ENCODE assay signal across 17 cellular contexts in genomic region chr21:42343101-42343500, GRCh38. TPM values are rescaled to one million over a fixed set of nuclear protein-coding genes. Genes with fewer than 3 reads are reported as not detected.
DNase-seq lines count a peak whose midpoint lies in the region; TF ChIP-seq lines count a peak whose summit lies in the region.
"Had no signal": no experiment of that assay in that cellular context is flagged by ENCODE, and none has a peak within 500 bp of the region (broad histone marks: within the 10 kb centered on the region; RNA-seq: fewer than 3 reads in every experiment).

No MANE protein-coding gene starts in this region.

- no peak overlapping the region for H4K91ac ChIP-seq in neuronal stem cell (ENCODE audit: low read depth, low read length, poor library complexity)

- H3K4ac ChIP-seq in neuronal stem cell (ENCODE audit: low read length): no peak overlapping the region

- H3K4me1 Mint-ChIP-seq in activated T-helper 1 cell treated with anti-CD3 and anti-CD28 coated beads, Interleukin-12 subunit alpha, Interleukin-12 subunit beta, Interleukin-2, Interleukin-4 antibody, amounts not matched to agents 30 ng/mL and 10 ng/mL and 1 ng/mL, durations not matched to agents 14 hours and 24 hours and 36 hours (ENCODE audit: low read depth): peaks cover 1% of the 10 kb centered on the region
- H3K4me1 Mint-ChIP-seq in type B pancreatic cell (ENCODE audit: unreplicated experiment): peaks cover 6% of the 10 kb centered on the region

- peak overlapping the region; percentile 15 for H3K9ac ChIP-seq in neuronal stem cell (ENCODE audit: low read depth, low read length, poor library complexity)
- H3K9ac ChIP-seq: BLaER1 treated with 17β-estradiol and CSF1 and Interleukin-3, amounts not matched to agents 10 nM and 100 nM had no signal

- H3K4me2 ChIP-seq in neuronal stem cell (ENCODE audit: insufficient read depth, low read length, poor library complexity, severe bottlenecking): no peak overlapping the region
- H3K4me2 ChIP-seq: BLaER1 treated with 17β-estradiol and CSF1 and Interleukin-3, amounts not matched to agents 10 nM and 100 nM had no signal

- no CpG with 5 or more reads among the region's 10 CpGs for WGBS in neuronal stem cell (ENCODE audit: extremely low coverage in 2 of 2, insufficient read length in 2 of 2, insufficient replicate concordance in 1 of 2), 2 donors

- peak overlapping the region; percentile 25 for H2BK5ac ChIP-seq in neuronal stem cell (ENCODE audit: low read length)

- H3K18ac ChIP-seq in neuronal stem cell (ENCODE audit: low read length): peak overlapping the region; percentile 61

- H2AK5ac ChIP-seq in neuronal stem cell (ENCODE audit: low read depth, low read length): no peak overlapping the region

- no peaks in the 10 kb centered on the region for H3K36me3 Mint-ChIP-seq in activated T-helper 1 cell treated with anti-CD3 and anti-CD28 coated beads, Interleukin-12 subunit alpha, Interleukin-12 subunit beta, Interleukin-2, Interleukin-4 antibody, amounts not matched to agents 30 ng/mL and 10 ng/mL and 1 ng/mL, durations not matched to agents 14 hours and 24 hours and 36 hours (ENCODE audit: low read depth)
- H3K36me3 Mint-ChIP-seq in type B pancreatic cell: no peaks in the 10 kb centered on the region
- H3K36me3 Mint-ChIP-seq: CD4-positive, CD25-positive, alpha-beta regulatory T cell had no signal

- peaks cover 0 to 4% of the 10 kb centered on the region in 2 donors for H3K4me1 ChIP-seq in neuronal stem cell (ENCODE audit: control insufficient read depth in 2 of 2, insufficient read depth in 1 of 2, low read depth in 1 of 2, low read length in 2 of 2)

- TF ChIP-seq CTCF in type B pancreatic cell (conservative IDR thresholded peaks at IDR 0.05): no peak

- H2BK120ac ChIP-seq in neuronal stem cell (ENCODE audit: low read depth, low read length): no peak overlapping the region

- H3K9me3 ChIP-seq in neuronal stem cell (replicated peaks in 1 of 2; ENCODE audit: control insufficient read depth in 2 of 2, insufficient read depth in 1 of 2, low read depth in 1 of 2, low read length in 2 of 2): no peaks in the 10 kb centered on the region

- H2AFZ ChIP-seq in neuronal stem cell (ENCODE audit: low read length): no peak overlapping the region

- no peak overlapping the region for H3K27ac ChIP-seq in neuronal stem cell (replicated peaks; ENCODE audit: low read length)
- H3K27ac ChIP-seq: 22Rv1; BLaER1 treated with 17β-estradiol and CSF1 and Interleukin-3, amounts not matched to agents 10 nM and 100 nM had no signal

- H3K4me3 ChIP-seq in neuronal stem cell (ENCODE audit: low read length in 2 of 2): no peak overlapping the region
- H3K4me3 ChIP-seq: BLaER1 treated with 17β-estradiol and CSF1 and Interleukin-3, amounts not matched to agents 10 nM and 100 nM; GM12878 had no signal

- no peaks in the 10 kb centered on the region for H3K36me3 ChIP-seq in neuronal stem cell (replicated peaks in 1 of 2; ENCODE audit: control insufficient read depth in 2 of 2, insufficient read depth in 2 of 2, low read length in 2 of 2)
- H3K36me3 ChIP-seq: BLaER1 treated with 17β-estradiol and CSF1 and Interleukin-3, amounts not matched to agents 10 nM and 100 nM had no signal

- peak overlapping the region; percentile 73 for H2BK12ac ChIP-seq in neuronal stem cell (ENCODE audit: low read length)

- intact Hi-C loops in activated T-helper 1 cell treated with anti-CD3 and anti-CD28 coated beads, Interleukin-12 subunit alpha, Interleukin-12 subunit beta, Interleukin-2, Interleukin-4 antibody, amounts not matched to agents 30 ng/mL and 10 ng/mL and 1 ng/mL, durations not matched to agents 14 hours and 24 hours and 36 hours (cut with micrococcal nuclease): no loop called here

- peak overlapping the region; percentile 23 for H3K27ac Mint-ChIP-seq in activated T-helper 1 cell treated with anti-CD3 and anti-CD28 coated beads, Interleukin-12 subunit alpha, Interleukin-12 subunit beta, Interleukin-2, Interleukin-4 antibody, amounts not matched to agents 30 ng/mL and 10 ng/mL and 1 ng/mL, durations not matched to agents 14 hours and 24 hours and 36 hours
- no peak overlapping the region for H3K27ac Mint-ChIP-seq in type B pancreatic cell

- H3K23ac ChIP-seq in neuronal stem cell (ENCODE audit: low read depth, low read length, poor library complexity): peak overlapping the region; percentile 89

- H3K27me3 Mint-ChIP-seq in activated T-helper 1 cell treated with anti-CD3 and anti-CD28 coated beads, Interleukin-12 subunit alpha, Interleukin-12 subunit beta, Interleukin-2, Interleukin-4 antibody, amounts not matched to agents 30 ng/mL and 10 ng/mL and 1 ng/mL, durations not matched to agents 14 hours and 24 hours and 36 hours (ENCODE audit: insufficient read depth): peaks cover 2% of the 10 kb centered on the region
- H3K27me3 Mint-ChIP-seq in type B pancreatic cell: no peaks in the 10 kb centered on the region
- H3K27me3 Mint-ChIP-seq: CD4-positive, CD25-positive, alpha-beta regulatory T cell had no signal

- H3K14ac ChIP-seq in neuronal stem cell (ENCODE audit: low read length): peak overlapping the region; percentile 79

- no peaks in the 10 kb centered on the region for H3K27me3 ChIP-seq in neuronal stem cell (ENCODE audit: control insufficient read depth in 3 of 3, insufficient read depth in 3 of 3, low read depth in 1 of 3, low read length in 3 of 3)
- H3K27me3 ChIP-seq: BLaER1 treated with 17β-estradiol and CSF1 and Interleukin-3, amounts not matched to agents 10 nM and 100 nM had no signal

- H3K4me3 Mint-ChIP-seq in activated T-helper 1 cell treated with anti-CD3 and anti-CD28 coated beads, Interleukin-12 subunit alpha, Interleukin-12 subunit beta, Interleukin-2, Interleukin-4 antibody, amounts not matched to agents 30 ng/mL and 10 ng/mL and 1 ng/mL, durations not matched to agents 14 hours and 24 hours and 36 hours: no peak overlapping the region
- H3K4me3 Mint-ChIP-seq in type B pancreatic cell: no peak overlapping the region
- H3K4me3 Mint-ChIP-seq: CD4-positive, CD25-positive, alpha-beta regulatory T cell had no signal

- no peaks in the 10 kb centered on the region for H3K79me1 ChIP-seq in neuronal stem cell (ENCODE audit: low read depth, low read length)

- no peak overlapping the region for H4K8ac ChIP-seq in neuronal stem cell (ENCODE audit: low read depth, low read length)

- no peak overlapping the region for H2BK15ac ChIP-seq in neuronal stem cell (ENCODE audit: low read length)

- peak; percentile 25 for DNase-seq in activated CD4-positive, CD25-positive, alpha-beta regulatory T cell treated with anti-CD3 and anti-CD28 coated beads, Interleukin-2, amount 50 U/mL, for 72 hours
- DNase-seq in activated CD4-positive, CD25-positive, alpha-beta regulatory T cell (lab: John Stamatoyannopoulos, UW): no peak
- DNase-seq in activated T-helper 1 cell treated with anti-CD3 and anti-CD28 coated beads, Interleukin-12 subunit alpha, Interleukin-12 subunit beta, Interleukin-2, Interleukin-4 antibody, amounts not matched to agents 30 ng/mL and 10 ng/mL and 1 ng/mL, durations not matched to agents 14 hours and 24 hours and 36 hours (ENCODE audit: low spot score): no peak
- no peak for DNase-seq in neuronal stem cell (ENCODE audit: low spot score)
- DNase-seq in type B pancreatic cell (ENCODE audit: extremely low spot score, unreplicated experiment): peak; percentile 47
- DNase-seq in KG1 (lab: John Stamatoyannopoulos, UW): no peak
- no peak for DNase-seq in NCI-H82 (lab: John Stamatoyannopoulos, UW)
- DNase-seq in nucleus accumbens (lab: John Stamatoyannopoulos, UW): no peak
- DNase-seq: Calu3; CD4-positive, CD25-positive, alpha-beta regulatory T cell; DMS 273 treated with DMSO at 0.1 percent for 48 hours; DMS79 had no signal

- H3K9me3 Mint-ChIP-seq in activated T-helper 1 cell treated with anti-CD3 and anti-CD28 coated beads, Interleukin-12 subunit alpha, Interleukin-12 subunit beta, Interleukin-2, Interleukin-4 antibody, amounts not matched to agents 30 ng/mL and 10 ng/mL and 1 ng/mL, durations not matched to agents 14 hours and 24 hours and 36 hours: no peaks in the 10 kb centered on the region
- H3K9me3 Mint-ChIP-seq in type B pancreatic cell: no peaks in the 10 kb centered on the region

RNA-seq across cellular contexts. Expression of gene TFF2, which starts 7.7 kb away (rescaled TPM):
- not detected in 2 replicates for total RNA-seq in activated T-helper 1 cell treated with anti-CD3 and anti-CD28 coated beads, Interleukin-12 subunit alpha, Interleukin-12 subunit beta, Interleukin-2, Interleukin-4 antibody, amounts not matched to agents 30 ng/mL and 10 ng/mL and 1 ng/mL, durations not matched to agents 14 hours and 24 hours and 36 hours
- polyA plus RNA-seq in neuronal stem cell (2013, experiment 1 of 2): not detected
- polyA plus RNA-seq in neuronal stem cell (2013, experiment 2 of 2): not detected
- total RNA-seq in type B pancreatic cell (ENCODE audit: low replicate concordance): 5.2 and 11.3 TPM in 2 replicates
- total RNA-seq: A673; Calu3; CD4-positive, CD25-positive, alpha-beta regulatory T cell; G401; GM12878 had no signal
- polyA plus RNA-seq: CD4-positive, CD25-positive, alpha-beta regulatory T cell had no signal

RNA-seq across cellular contexts. Expression of gene TFF1, which starts 23.2 kb away (rescaled TPM):
- not detected in 2 replicates for total RNA-seq in activated T-helper 1 cell treated with anti-CD3 and anti-CD28 coated beads, Interleukin-12 subunit alpha, Interleukin-12 subunit beta, Interleukin-2, Interleukin-4 antibody, amounts not matched to agents 30 ng/mL and 10 ng/mL and 1 ng/mL, durations not matched to agents 14 hours and 24 hours and 36 hours
- not detected for polyA plus RNA-seq in neuronal stem cell (2013, experiment 1 of 2)
- polyA plus RNA-seq in neuronal stem cell (2013, experiment 2 of 2): not detected
- 42.6 and 136 TPM in 2 replicates for total RNA-seq in type B pancreatic cell (ENCODE audit: low replicate concordance)
- total RNA-seq: A673; Calu3; CD4-positive, CD25-positive, alpha-beta regulatory T cell; G401; GM12878 had no signal
- polyA plus RNA-seq: CD4-positive, CD25-positive, alpha-beta regulatory T cell had no signal

RNA-seq across cellular contexts. Expression of gene TFF3, which starts 27.9 kb away (rescaled TPM):
- not detected in 2 replicates for total RNA-seq in activated T-helper 1 cell treated with anti-CD3 and anti-CD28 coated beads, Interleukin-12 subunit alpha, Interleukin-12 subunit beta, Interleukin-2, Interleukin-4 antibody, amounts not matched to agents 30 ng/mL and 10 ng/mL and 1 ng/mL, durations not matched to agents 14 hours and 24 hours and 36 hours
- not detected for polyA plus RNA-seq in neuronal stem cell (2013, experiment 1 of 2)
- polyA plus RNA-seq in neuronal stem cell (2013, experiment 2 of 2): 0.15 TPM
- total RNA-seq in type B pancreatic cell (ENCODE audit: low replicate concordance): 31.5 and 183 TPM in 2 replicates
- total RNA-seq: A673; Calu3; CD4-positive, CD25-positive, alpha-beta regulatory T cell; G401; GM12878 had no signal
- polyA plus RNA-seq: CD4-positive, CD25-positive, alpha-beta regulatory T cell; GM12878 had no signal

RNA-seq across cellular contexts. Expression of gene TMPRSS3, which starts 52.8 kb away (rescaled TPM):
- 33.7 and 41.3 TPM in 2 replicates for total RNA-seq in activated T-helper 1 cell treated with anti-CD3 and anti-CD28 coated beads, Interleukin-12 subunit alpha, Interleukin-12 subunit beta, Interleukin-2, Interleukin-4 antibody, amounts not matched to agents 30 ng/mL and 10 ng/mL and 1 ng/mL, durations not matched to agents 14 hours and 24 hours and 36 hours
- polyA plus RNA-seq in neuronal stem cell (2013, experiment 1 of 2): not detected
- not detected for polyA plus RNA-seq in neuronal stem cell (2013, experiment 2 of 2)
- total RNA-seq in type B pancreatic cell (ENCODE audit: low replicate concordance): 0.74 and 1.3 TPM in 2 replicates
- total RNA-seq: A673, G401 had no signal

Comparison
In these comparisons a context has a peak if more than half of its experiments do, and no peak if none do; other contexts are left out.
1. DNase-seq: peak in activated CD4-positive, CD25-positive, alpha-beta regulatory T cell treated with anti-CD3 and anti-CD28 coated beads, Interleukin-2, amount 50 U/mL, for 72 hours (single experiment) and type B pancreatic cell (single experiment); none in activated CD4-positive, CD25-positive, alpha-beta regulatory T cell (0 of 4), activated T-helper 1 cell treated with anti-CD3 and anti-CD28 coated beads, Interleukin-12 subunit alpha, Interleukin-12 subunit beta, Interleukin-2, Interleukin-4 antibody, amounts not matched to agents 30 ng/mL and 10 ng/mL and 1 ng/mL, durations not matched to agents 14 hours and 24 hours and 36 hours (single experiment), neuronal stem cell (single experiment), KG1 (single experiment), NCI-H82 (single experiment) and nucleus accumbens (0 of 56).
2. RNA of gene TFF1, which starts 23.2 kb away (total RNA-seq): 42.6 to 136 TPM in type B pancreatic cell; not detected in activated T-helper 1 cell treated with anti-CD3 and anti-CD28 coated beads, Interleukin-12 subunit alpha, Interleukin-12 subunit beta, Interleukin-2, Interleukin-4 antibody, amounts not matched to agents 30 ng/mL and 10 ng/mL and 1 ng/mL, durations not matched to agents 14 hours and 24 hours and 36 hours; every median in the first group is over 10 times any median in the second.
3. RNA of gene TFF3, which starts 27.9 kb away (total RNA-seq): 31.5 to 183 TPM in type B pancreatic cell; not detected in activated T-helper 1 cell treated with anti-CD3 and anti-CD28 coated beads, Interleukin-12 subunit alpha, Interleukin-12 subunit beta, Interleukin-2, Interleukin-4 antibody, amounts not matched to agents 30 ng/mL and 10 ng/mL and 1 ng/mL, durations not matched to agents 14 hours and 24 hours and 36 hours; every median in the first group is over 10 times any median in the second.